ENCODE assay signal across 28 cellular contexts in the genomic region with DNA sequence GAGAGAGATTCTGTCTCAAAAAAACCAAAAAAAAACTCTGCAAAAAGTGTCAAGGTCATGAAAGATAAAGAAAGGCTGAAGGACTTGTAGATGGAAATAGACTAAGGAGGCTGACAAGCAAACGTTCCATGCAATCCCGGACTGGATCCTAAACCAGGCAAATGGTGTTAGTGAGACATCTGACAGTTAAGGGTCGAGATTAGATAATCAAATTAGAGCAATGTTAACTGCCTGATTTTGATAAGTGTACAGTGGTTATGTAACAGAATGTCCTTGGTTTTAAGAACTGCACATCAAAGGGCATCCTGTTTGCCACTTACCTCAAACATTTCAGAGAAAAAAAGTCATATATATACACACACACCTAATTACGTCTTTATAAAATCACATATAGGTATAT. TPM values are rescaled to one million over a fixed set of nuclear protein-coding genes. Genes with fewer than 3 reads are reported as not detected.
A peak's percentile ranks its signal among the peaks of the same experiment; 100 is the strongest.
DNase-seq lines count a peak whose midpoint lies in the region; ATAC-seq and TF ChIP-seq lines count a peak whose summit lies in the region.
"Had no signal": no experiment of that assay in that cellular context is flagged by ENCODE, and none has a peak within 500 bp of the region (broad histone marks: within the 10 kb centered on the region; RNA-seq: fewer than 3 reads in every experiment).

No MANE protein-coding gene starts in this region.

- no peak for TF ChIP-seq POLR2A in testis (IDR thresholded peaks at IDR 0.05)

- H3K27ac ChIP-seq in testis, result no peak overlapping the region
- H3K27ac ChIP-seq: esophagus squamous epithelium, lower lobe of right lung, upper lobe of right lung, VCaP had no signal

- ATAC-seq in naive thymus-derived CD8-positive, alpha-beta T cell, result peak; percentile 13 to 49
- ATAC-seq: lower lobe of right lung, upper lobe of right lung had no signal

- no peaks in the 10 kb centered on the region for H3K27me3 ChIP-seq in testis
- H3K27me3 ChIP-seq: BE2C, esophagus squamous epithelium, upper lobe of right lung had no signal

- no peaks in the 10 kb centered on the region for H3K27me3 Mint-ChIP-seq in activated naive CD4-positive, alpha-beta T cell treated with anti-CD3 and anti-CD28 coated beads, Interleukin-2, amount 10 ng/mL, durations not matched to agents 7 days and 5 days
- peaks cover 5% of the 10 kb centered on the region for H3K27me3 Mint-ChIP-seq in activated naive CD8-positive, alpha-beta T cell treated with anti-CD3 and anti-CD28 coated beads for 36 hours
- H3K27me3 Mint-ChIP-seq in naive thymus-derived CD8-positive, alpha-beta T cell, result no peaks in the 10 kb centered on the region
- H3K27me3 Mint-ChIP-seq: activated CD4-positive, alpha-beta T cell treated with anti-CD3 and anti-CD28 coated beads, Interleukin-2, amount 10 ng/mL, durations not matched to agents 24 days and 14 days; IgD-negative memory B cell had no signal

- H3K36me3 ChIP-seq in testis (ENCODE audit: low read depth, missing control alignments), result no peaks in the 10 kb centered on the region

- POLR2A ChIA-PET in naive thymus-derived CD8-positive, alpha-beta T cell (lab: Charles Lee), result interaction anchor here (1.3 to 2.8 kb wide), 3 partner anchors 27 to 42 kb away, joined by 4 to 16 read pairs (median 6); a partner anchor contains a TSS

- TF ChIP-seq CTCF in testis (IDR thresholded peaks at IDR 0.05), result no peak

- intact Hi-C loops in testis (cut with DNase I; ENCODE audit: low total_unique reads), result no loop called here

- peaks cover 1% of the 10 kb centered on the region for H3K4me1 ChIP-seq in testis
- H3K4me1 ChIP-seq: BE2C had no signal

- H3K4me3 Mint-ChIP-seq in activated naive CD4-positive, alpha-beta T cell treated with anti-CD3 and anti-CD28 coated beads, Interleukin-2, amount 10 ng/mL, durations not matched to agents 7 days and 5 days, result no peak overlapping the region
- no peak overlapping the region for H3K4me3 Mint-ChIP-seq in activated naive CD8-positive, alpha-beta T cell treated with anti-CD3 and anti-CD28 coated beads for 36 hours
- H3K4me3 Mint-ChIP-seq in naive thymus-derived CD8-positive, alpha-beta T cell, result peak overlapping the region; percentile 12 to 80 (median 59)
- H3K4me3 Mint-ChIP-seq: activated CD4-positive, alpha-beta T cell treated with anti-CD3 and anti-CD28 coated beads, Interleukin-2, amount 10 ng/mL, durations not matched to agents 24 days and 14 days; nephron had no signal

- H3K9me3 Mint-ChIP-seq in activated naive CD4-positive, alpha-beta T cell treated with anti-CD3 and anti-CD28 coated beads, Interleukin-2, amount 10 ng/mL, durations not matched to agents 7 days and 5 days, result no peaks in the 10 kb centered on the region
- H3K9me3 Mint-ChIP-seq in activated naive CD8-positive, alpha-beta T cell treated with anti-CD3 and anti-CD28 coated beads for 36 hours, result peaks cover 4% of the 10 kb centered on the region
- H3K9me3 Mint-ChIP-seq in naive thymus-derived CD8-positive, alpha-beta T cell, result no peaks in the 10 kb centered on the region
- H3K9me3 Mint-ChIP-seq: activated CD4-positive, alpha-beta T cell treated with anti-CD3 and anti-CD28 coated beads, Interleukin-2, amount 10 ng/mL, durations not matched to agents 24 days and 14 days; IgD-negative memory B cell had no signal

- no peak overlapping the region for H3K4me3 ChIP-seq in testis
- H3K4me3 ChIP-seq: esophagus squamous epithelium, lower lobe of right lung, upper lobe of right lung had no signal

- H3K36me3 Mint-ChIP-seq in activated naive CD4-positive, alpha-beta T cell treated with anti-CD3 and anti-CD28 coated beads, Interleukin-2, amount 10 ng/mL, durations not matched to agents 7 days and 5 days, result peaks cover 9% of the 10 kb centered on the region
- peaks cover 27% of the 10 kb centered on the region for H3K36me3 Mint-ChIP-seq in activated naive CD8-positive, alpha-beta T cell treated with anti-CD3 and anti-CD28 coated beads for 36 hours
- peaks cover 5 to 10% (median 5%) of the 10 kb centered on the region in 3 donors for H3K36me3 Mint-ChIP-seq in naive thymus-derived CD8-positive, alpha-beta T cell
- H3K36me3 Mint-ChIP-seq: IgD-negative memory B cell had no signal

- peaks cover 52% of the 10 kb centered on the region for H3K4me1 Mint-ChIP-seq in activated naive CD4-positive, alpha-beta T cell treated with anti-CD3 and anti-CD28 coated beads, Interleukin-2, amount 10 ng/mL, durations not matched to agents 7 days and 5 days
- H3K4me1 Mint-ChIP-seq in activated naive CD8-positive, alpha-beta T cell treated with anti-CD3 and anti-CD28 coated beads for 36 hours, result peaks cover 24% of the 10 kb centered on the region
- peaks cover 20 to 54% (median 48%) of the 10 kb centered on the region in 4 donors for H3K4me1 Mint-ChIP-seq in naive thymus-derived CD8-positive, alpha-beta T cell

- DNase-seq in activated naive CD4-positive, alpha-beta T cell treated with anti-CD3 and anti-CD28 coated beads, Interleukin-2, amount 10 ng/mL, durations not matched to agents 7 days and 5 days, result no peak
- DNase-seq in activated naive CD4-positive, alpha-beta T cell (lab: John Stamatoyannopoulos, UW), result no peak
- DNase-seq in NCI-H526 treated with DMSO at 0.1 percent for 48 hours (lab: John Stamatoyannopoulos, UW) (peak; percentile 30), pons (ENCODE audit: low spot score) (no peak), cerebellum (ENCODE audit: low spot score) (no peak), testis (no peak)
- no peak for DNase-seq in activated naive CD8-positive, alpha-beta T cell treated with anti-CD3 and anti-CD28 coated beads for 36 hours
- DNase-seq in naive thymus-derived CD8-positive, alpha-beta T cell, result peak in 6 of 10 donors; percentile 13 to 81 (median 56)
- DNase-seq: ACHN; activated CD4-positive, alpha-beta T cell treated with anti-CD3 and anti-CD28 coated beads, Interleukin-2, amount 10 ng/mL, durations not matched to agents 24 days and 14 days; activated CD8-positive, alpha-beta memory T cell treated with anti-CD3 and anti-CD28 coated beads, Interleukin-2, amount 50 U/mL, for 48 hours; anterior cingulate cortex; BE2C; DMS79 treated with DMSO at 0.1 percent for 48 hours; esophagus squamous epithelium; foreskin melanocyte; GF-D8; lower lobe of right lung; NCI-H1092 treated with DMSO at 0.1 percent for 48 hours; NCI-H1930; retina; small intestine; stimulated activated CD4-positive, alpha-beta T cell treated with anti-CD3 and anti-CD28 coated beads, Interleukin-2, amount 100 ng/mL, for 24 hours; substantia nigra; upper lobe of right lung had no signal

- whole genome bisulfite sequencing in testis, 2 donors, result 47 to 61% methylated on average over 4 of the region's 4 CpGs

- CTCF ChIA-PET in activated naive CD4-positive, alpha-beta T cell treated with anti-CD3 and anti-CD28 coated beads, Interleukin-2, amount 10 ng/mL, durations not matched to agents 7 days and 5 days (lab: Charles Lee), result no interaction called here

- H3K9me3 ChIP-seq in testis, result no peaks in the 10 kb centered on the region
- H3K9me3 ChIP-seq: esophagus squamous epithelium, lower lobe of right lung, upper lobe of right lung had no signal

- peak overlapping the region; percentile 95 for H3K27ac Mint-ChIP-seq in activated naive CD4-positive, alpha-beta T cell treated with anti-CD3 and anti-CD28 coated beads, Interleukin-2, amount 10 ng/mL, durations not matched to agents 7 days and 5 days
- H3K27ac Mint-ChIP-seq in activated naive CD8-positive, alpha-beta T cell treated with anti-CD3 and anti-CD28 coated beads for 36 hours, result peak overlapping the region; percentile 66
- peak overlapping the region; percentile 91 to 99 (median 97) for H3K27ac Mint-ChIP-seq in naive thymus-derived CD8-positive, alpha-beta T cell
- H3K27ac Mint-ChIP-seq: activated CD4-positive, alpha-beta T cell treated with anti-CD3 and anti-CD28 coated beads, Interleukin-2, amount 10 ng/mL, durations not matched to agents 24 days and 14 days; nephron had no signal

RNA-seq across cellular contexts. Expression of a gene that starts 3.5 kb away (rescaled TPM):
- 1,000 to 10,000 TPM; 2,531 to 2,575 TPM for total RNA-seq in activated naive CD8-positive, alpha-beta T cell treated with anti-CD3 and anti-CD28 coated beads for 36 hours
- 100 to 1,000 TPM; 325 to 331 TPM for total RNA-seq in naive thymus-derived CD8-positive, alpha-beta T cell
- polyA plus RNA-seq in naive thymus-derived CD8-positive, alpha-beta T cell, result 100 to 1,000 TPM; 522 to 578 (median 572) TPM
- total RNA-seq in cerebellum (245 TPM), testis (100 to 1,000 TPM; 289 to 304 TPM)
- 966 TPM for polyA plus RNA-seq in testis (ENCODE audit: insufficient read depth, low read depth, low replicate concordance)

RNA-seq across cellular contexts. Expression of a gene that starts 29.4 kb away (rescaled TPM):
- total RNA-seq in activated naive CD8-positive, alpha-beta T cell treated with anti-CD3 and anti-CD28 coated beads for 36 hours, result 10 to 100 TPM; 13.8 to 14.0 TPM
- 10 to 100 TPM; 29.4 to 29.9 TPM for total RNA-seq in naive thymus-derived CD8-positive, alpha-beta T cell
- polyA plus RNA-seq in naive thymus-derived CD8-positive, alpha-beta T cell, result 1 to 10 TPM; 6.7 to 9.3 (median 9.2) TPM
- total RNA-seq in cerebellum, result 26.5 TPM
- 10 to 100 TPM; 27.3 to 33.5 TPM for total RNA-seq in testis
- 39.5 TPM for polyA plus RNA-seq in testis (ENCODE audit: insufficient read depth, low read depth, low replicate concordance)

Comparison
In these comparisons a context has a peak if more than half of its experiments do, and no peak if none do; other contexts are left out.
1. DNase-seq: peak in NCI-H526 treated with DMSO at 0.1 percent for 48 hours (single experiment) and naive thymus-derived CD8-positive, alpha-beta T cell (6 of 10); none in activated naive CD4-positive, alpha-beta T cell treated with anti-CD3 and anti-CD28 coated beads, Interleukin-2, amount 10 ng/mL, durations not matched to agents 7 days and 5 days (single experiment), activated naive CD4-positive, alpha-beta T cell (0 of 4), activated naive CD8-positive, alpha-beta T cell treated with anti-CD3 and anti-CD28 coated beads for 36 hours (single experiment), pons (single experiment), cerebellum (single experiment) and testis (single experiment).
2. H3K4me3 Mint-ChIP-seq: peak in naive thymus-derived CD8-positive, alpha-beta T cell (10 of 10); none in activated naive CD4-positive, alpha-beta T cell treated with anti-CD3 and anti-CD28 coated beads, Interleukin-2, amount 10 ng/mL, durations not matched to agents 7 days and 5 days (single experiment) and activated naive CD8-positive, alpha-beta T cell treated with anti-CD3 and anti-CD28 coated beads for 36 hours (single experiment).
3. RNA of a gene that starts 3.5 kb away (total RNA-seq): 2,531 to 2,575 TPM in activated naive CD8-positive, alpha-beta T cell treated with anti-CD3 and anti-CD28 coated beads for 36 hours; 325 to 331 TPM in naive thymus-derived CD8-positive, alpha-beta T cell, 289 to 304 TPM in testis and 245 TPM in cerebellum (single experiment); every median in the first group is over 4 times any median in the second.
4. Peak in every context shown above with its lines, with median percentiles within 50 percentile points of each other: H3K27ac Mint-ChIP-seq.